In genomic region chr20:31719644-31720485, GRCh38 we compare ENCODE assay signal across 8 cellular contexts. TPM values are rescaled to one million over a fixed set of nuclear protein-coding genes. Genes with fewer than 3 reads are reported as not detected.
DNase-seq lines count a peak whose midpoint lies in the region; ATAC-seq and TF ChIP-seq lines count a peak whose summit lies in the region.

No MANE protein-coding gene starts in this region.

- in situ Hi-C loops in GM23248 (cut with MboI): loop anchor here (10.0 kb wide), 1 partner anchor 55 kb away; no protein-coding TSS in a partner anchor

- H3K9me3 ChIP-seq in GM23248 (ENCODE audit: low read depth) (no peaks in the 10 kb centered on the region), OCI-LY1 (ENCODE audit: low read length) (no peaks in the 10 kb centered on the region), duodenal mucosa (ENCODE audit: control insufficient read depth in 1 of 2, low read length in 2 of 2) (no peaks in the 10 kb centered on the region), muscle layer of colon (ENCODE audit: low read length) (no peaks in the 10 kb centered on the region)

- peaks cover 2% of the 10 kb centered on the region; the same call in 1 of the 2 replicates for H3K36me3 ChIP-seq in GM23248 (ENCODE audit: low read depth)
- H3K36me3 ChIP-seq in OCI-LY1 (ENCODE audit: insufficient read depth, low read length): peaks cover 50% of the 10 kb centered on the region
- H3K36me3 ChIP-seq in duodenal mucosa (ENCODE audit: control insufficient read depth in 1 of 2, insufficient read depth in 2 of 2, low read length in 2 of 2): peaks cover 0 to 11% of the 10 kb centered on the region in 2 donors
- H3K36me3 ChIP-seq in muscle layer of colon (ENCODE audit: insufficient read depth, low read length): peaks cover 6% of the 10 kb centered on the region

- CTCF ChIA-PET in HEK293T (lab: Yijun Ruan, JAX): interaction anchor here (0.9 to 1.3 kb wide), 3 partner anchors 86 to 107 kb away, joined by 3 to 4 read pairs (median 3); no protein-coding TSS in a partner anchor

- H3K79me2 ChIP-seq in GM23248 (ENCODE audit: insufficient read depth) (peaks cover 84% of the 10 kb centered on the region), OCI-LY1 (ENCODE audit: insufficient read depth, low read length) (peaks cover 56% of the 10 kb centered on the region)

- 37 to 51% methylated on average over 2 of the region's 2 CpGs for WGBS in GM23248 (ENCODE audit: low coverage in 1 of 2, low lambda C conversion rate in 2 of 2, missing lambda C conversion rate in 2 of 2), 2 experiments

- DNase-seq in GM23248 (no peak), HEK293T (ENCODE audit: extremely low spot score) (no peak), superior temporal gyrus (ENCODE audit: extremely low spot score) (no peak)
- no peak for DNase-seq in activated effector memory CD4-positive, alpha-beta T cell treated with anti-CD3 and anti-CD28 coated beads, Interleukin-2, amount 50 U/mL, for 16 hours

- H3K27me3 ChIP-seq in GM23248 (replicated peaks; ENCODE audit: insufficient read depth) (no peaks in the 10 kb centered on the region), OCI-LY1 (ENCODE audit: insufficient read depth, low read length) (no peaks in the 10 kb centered on the region), duodenal mucosa (ENCODE audit: control insufficient read depth in 1 of 2, insufficient read depth in 2 of 2, low read length in 2 of 2) (no peaks in the 10 kb centered on the region), muscle layer of colon (ENCODE audit: control insufficient read depth in 1 of 2, insufficient read depth in 2 of 2, low read length in 2 of 2) (no peaks in the 10 kb centered on the region)

- no peaks in the 10 kb centered on the region for H4K20me1 ChIP-seq in GM23248 (ENCODE audit: insufficient read depth)
- H4K20me1 ChIP-seq in OCI-LY1 (ENCODE audit: insufficient read depth, low read length): no peaks in the 10 kb centered on the region

- ATAC-seq in GM19463 (IDR thresholded peaks at IDR 0.05; ENCODE audit: unreplicated experiment): no peak

- H3K27ac ChIP-seq in GM23248 (peak overlapping the region; percentile 36), OCI-LY1 (ENCODE audit: low read depth, low read length, poor library complexity, severe bottlenecking) (peak overlapping the region; percentile 91), duodenal mucosa (ENCODE audit: low read depth, low read length) (peak overlapping the region; percentile 28), muscle layer of colon (ENCODE audit: low read depth, low read length) (no peak overlapping the region)

- POLR2A ChIA-PET in HEK293T (lab: Yijun Ruan, JAX): interaction anchor here (0.9 to 2.0 kb wide), 2 partner anchors 19 to 58 kb away, joined by 3 to 7 read pairs; partner anchors contain the start of gene TPX2

- H2AFZ ChIP-seq in GM23248: no peak overlapping the region
- no peak overlapping the region for H2AFZ ChIP-seq in OCI-LY1 (ENCODE audit: low read length)

- peaks cover 53% of the 10 kb centered on the region for H3K4me1 ChIP-seq in GM23248 (ENCODE audit: insufficient read depth)
- H3K4me1 ChIP-seq in OCI-LY1 (ENCODE audit: insufficient read depth, low read length, severe bottlenecking): peaks cover 61% of the 10 kb centered on the region
- H3K4me1 ChIP-seq in duodenal mucosa (ENCODE audit: control insufficient read depth in 1 of 2, insufficient read depth in 2 of 2, low read length in 2 of 2): peaks cover 56% of the 10 kb centered on the region in 2 donors
- H3K4me1 ChIP-seq in muscle layer of colon (ENCODE audit: insufficient read depth, low read length): peaks cover 46% of the 10 kb centered on the region

- no peaks in the 10 kb centered on the region for H3K9me2 ChIP-seq in GM23248 (ENCODE audit: insufficient read depth)
- H3K9me2 ChIP-seq in OCI-LY1 (ENCODE audit: low read depth, low read length): no peaks in the 10 kb centered on the region

- H3K9ac ChIP-seq in GM23248 (peak overlapping the region; percentile 98), OCI-LY1 (ENCODE audit: low read length) (peak overlapping the region; percentile 91), duodenal mucosa (ENCODE audit: low read depth in 1 of 2, low read length in 2 of 2) (peak overlapping the region; percentile 95 to 99), muscle layer of colon (ENCODE audit: low read length) (peak overlapping the region; percentile 83)

- no peak for TF ChIP-seq CTCF in OCI-LY1 (IDR thresholded peaks at IDR 0.05; ENCODE audit: low read length)

- peak overlapping the region; percentile 86 for H3K4me3 ChIP-seq in GM23248
- peak overlapping the region; percentile 78 for H3K4me3 ChIP-seq in OCI-LY1 (ENCODE audit: low read depth, low read length, poor library complexity, severe bottlenecking)
- peak overlapping the region; percentile 77 to 93 for H3K4me3 ChIP-seq in duodenal mucosa (ENCODE audit: low read depth in 1 of 2, low read length in 2 of 2)
- peak overlapping the region; percentile 94 to 98 for H3K4me3 ChIP-seq in muscle layer of colon (ENCODE audit: low read depth in 1 of 2, low read length in 2 of 2)

- H3K4me2 ChIP-seq in GM23248 (ENCODE audit: unreplicated experiment) (peak overlapping the region; percentile 98), OCI-LY1 (ENCODE audit: low read length) (peak overlapping the region; percentile 92)

- H3F3A ChIP-seq in GM23248 (ENCODE audit: insufficient read depth) (peaks cover 11% of the 10 kb centered on the region; the same call in 1 of the 2 replicates), OCI-LY1 (ENCODE audit: insufficient read depth, low read length) (no peaks in the 10 kb centered on the region)

TF ChIP-seq in HEK293T, 16 proteins besides CTCF, POLR2A, EP300 and RAD21:
- TF ChIP-seq BHLHE40 (IDR thresholded peaks at IDR 0.05; ENCODE audit: borderline replicate concordance): no peak
- TF ChIP-seq FOXK2 (IDR thresholded peaks at IDR 0.05): no peak
- TF ChIP-seq FOXA1 (IDR thresholded peaks at IDR 0.05): no peak

RNA-seq across cellular contexts. Expression of gene BCL2L1, which starts 2.8 kb away (rescaled TPM):
- total RNA-seq in GM23248 (2014; rRNA removed; shearing (Covaris generic)): 83.8 and 95.1 TPM in 2 replicates
- polyA plus RNA-seq in GM23248 (2016; fragmentation: Nextera tagmentation; extraction: Ambion mirVana): 56.2 and 56.3 TPM in 2 replicates

RNA-seq across cellular contexts. Expression of gene TPX2, which starts 19.2 kb away (rescaled TPM):
- 35.5 and 39.6 TPM in 2 replicates for total RNA-seq in GM23248 (2014; rRNA removed; shearing (Covaris generic))
- polyA plus RNA-seq in GM23248 (2016; fragmentation: Nextera tagmentation; extraction: Ambion mirVana): 37.6 and 37.7 TPM in 2 replicates
